ENCODE assay signal across 8 cellular contexts in the genomic region with DNA sequence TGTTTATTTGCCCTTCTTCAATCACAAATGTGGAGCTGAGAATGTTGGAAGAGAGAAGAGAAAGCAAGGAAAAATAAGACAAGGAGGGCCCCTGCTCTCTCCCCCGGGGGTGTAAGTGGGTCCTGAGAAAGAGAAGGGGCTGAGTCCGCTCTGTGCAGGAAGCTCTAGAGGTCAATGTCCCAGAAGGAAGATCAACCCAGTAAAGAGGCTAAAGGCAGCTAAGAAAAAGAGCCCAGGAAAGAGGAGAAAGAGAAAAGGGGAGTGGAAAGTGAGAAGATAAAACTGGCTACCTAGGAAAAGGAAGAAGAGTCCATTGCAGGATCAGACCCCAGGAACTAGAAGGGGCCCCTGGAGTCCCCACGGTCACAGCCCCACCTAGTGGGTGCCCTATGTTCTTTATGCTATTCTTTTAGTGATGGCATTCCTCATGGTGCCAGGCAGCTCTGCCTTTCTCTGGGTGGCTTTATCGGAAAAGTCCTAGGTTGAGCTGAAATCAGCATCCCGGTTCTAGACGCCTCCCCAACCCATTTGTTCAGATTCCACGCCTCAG.
DNase-seq lines count a peak whose midpoint lies in the region; ATAC-seq and TF ChIP-seq lines count a peak whose summit lies in the region.
"Had no signal": no experiment of that assay in that cellular context is flagged by ENCODE, and none has a peak within 500 bp of the region (broad histone marks: within the 10 kb centered on the region; RNA-seq: fewer than 3 reads in every experiment).

No MANE protein-coding gene starts in this region.

- H3K4me3 ChIP-seq in GM12865 (ENCODE audit: low read depth, low read length) (no peak overlapping the region), fibroblast of pulmonary artery (replicated peaks; ENCODE audit: low read depth, low read length) (no peak overlapping the region)

- peak; percentile 40 for DNase-seq in GM12865 (ENCODE audit: low read depth)
- DNase-seq in HuH-7.5 (ENCODE audit: low spot score), result peak; percentile 18
- DNase-seq in SHP77 treated with DMSO at 0.1 percent for 48 hours (lab: John Stamatoyannopoulos, UW), result peak; percentile 90
- peak; percentile 73 for DNase-seq in fibroblast of pulmonary artery (ENCODE audit: low read depth)
- no peak for DNase-seq in neural crest cell (ENCODE audit: low read depth, low spot score)

- H3K27me3 Mint-ChIP-seq in neural crest cell (ENCODE audit: low read depth), result no peaks in the 10 kb centered on the region
- H3K27me3 Mint-ChIP-seq: activated naive CD8-positive, alpha-beta T cell had no signal

- peaks cover 17% of the 10 kb centered on the region for H3K4me1 Mint-ChIP-seq in neural crest cell

- H3K36me3 Mint-ChIP-seq in neural crest cell (ENCODE audit: low read depth), result no peaks in the 10 kb centered on the region
- H3K36me3 Mint-ChIP-seq: activated naive CD8-positive, alpha-beta T cell had no signal

- peak; percentile 47 for TF ChIP-seq CTCF in GM12865 (IDR thresholded peaks at IDR 0.05; ENCODE audit: insufficient read depth, low read depth, low read length, missing control alignments)
- peak; percentile 65 for TF ChIP-seq CTCF in fibroblast of pulmonary artery (IDR thresholded peaks at IDR 0.05; ENCODE audit: low read length, missing control alignments)
- peak; percentile 56 for TF ChIP-seq CTCF in neural crest cell (conservative IDR thresholded peaks at IDR 0.05)

- peak overlapping the region; percentile 63 for H3K27ac Mint-ChIP-seq in neural crest cell (ENCODE audit: unreplicated experiment)
- H3K27ac Mint-ChIP-seq: activated naive CD8-positive, alpha-beta T cell had no signal

- ATAC-seq in HG03571 (IDR thresholded peaks at IDR 0.05; ENCODE audit: unreplicated experiment), result no peak
- no peak for ATAC-seq in GM21529 (IDR thresholded peaks at IDR 0.05; ENCODE audit: unreplicated experiment)

- H3K4me3 Mint-ChIP-seq in neural crest cell, result no peak overlapping the region
- H3K4me3 Mint-ChIP-seq: activated naive CD8-positive, alpha-beta T cell had no signal

- H3K9me3 Mint-ChIP-seq in neural crest cell, result peaks cover 3% of the 10 kb centered on the region
